ENCODE assay signal across 16 cellular contexts in the genomic region with DNA sequence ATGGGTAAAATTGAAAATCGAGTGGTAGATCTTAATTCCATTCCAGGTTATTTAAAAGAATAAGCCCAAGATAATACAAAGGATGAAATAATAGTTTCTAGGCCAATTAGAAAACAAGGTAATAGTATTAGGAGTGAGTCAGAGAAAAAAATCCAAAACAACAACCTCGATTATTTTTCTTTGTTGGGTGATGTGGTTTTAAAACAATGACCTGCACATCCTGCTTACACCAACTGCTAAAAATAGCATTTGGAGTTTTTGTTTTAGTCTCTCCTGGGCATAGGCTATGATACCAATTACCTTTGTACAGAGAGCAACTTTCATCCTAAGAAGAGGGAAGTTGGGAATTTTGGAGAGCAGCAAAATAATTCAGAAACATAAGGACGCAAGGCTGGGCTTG.
A peak's percentile ranks its signal among the peaks of the same experiment; 100 is the strongest.
DNase-seq lines count a peak whose midpoint lies in the region; ATAC-seq and TF ChIP-seq lines count a peak whose summit lies in the region.
"Had no signal": no experiment of that assay in that cellular context is flagged by ENCODE, and none has a peak within 500 bp of the region (broad histone marks: within the 10 kb centered on the region; RNA-seq: fewer than 3 reads in every experiment).

No MANE protein-coding gene starts in this region.

- intact Hi-C loops in psoas muscle (cut with DNase I): no loop called here

- ATAC-seq in psoas muscle: no peak
- no peak for ATAC-seq in GM19455 (IDR thresholded peaks at IDR 0.05; ENCODE audit: unreplicated experiment)
- ATAC-seq: activated CD8-positive, alpha-beta T cell treated with anti-CD3 and anti-CD28 coated beads, Interleukin-2, amount 10 ng/mL, durations not matched to agents 7 days and 5 days; activated T-cell treated with anti-CD3 and anti-CD28 coated beads, Interleukin-2, amount 50 U/mL, for 4 hours; left lobe of liver; mucosa of descending colon had no signal

- H3K36me3 ChIP-seq in psoas muscle (ENCODE audit: insufficient read depth in 1 of 2, low read depth in 1 of 2): no peaks in the 10 kb centered on the region

- DNase-seq in EL: peak; percentile 24
- DNase-seq in LHCN-M2 (ENCODE audit: low read depth): peak; percentile 52
- peak; percentile 83 for DNase-seq in dermis blood vessel endothelial cell
- no peak for DNase-seq in psoas muscle
- DNase-seq in HuH-7.5 (ENCODE audit: low spot score): no peak
- DNase-seq in NCI-H2107 treated with DMSO at 0.1 percent for 48 hours (lab: John Stamatoyannopoulos, UW; ENCODE audit: unreplicated experiment): no peak
- DNase-seq: activated CD8-positive, alpha-beta T cell treated with anti-CD3 and anti-CD28 coated beads, Interleukin-2, amount 10 ng/mL, durations not matched to agents 7 days and 5 days; activated T-cell treated with anti-CD3 and anti-CD28 coated beads, Interleukin-2, amount 50 U/mL, for 4 hours; CD4-positive, alpha-beta T cell; mucosa of descending colon; NCI-H1417; NCI-H748 treated with DMSO at 0.1 percent for 48 hours had no signal

- peak overlapping the region; percentile 7 for H3K27ac ChIP-seq in psoas muscle
- H3K27ac ChIP-seq: coronary artery, epithelial cell of prostate had no signal

- H3K4me1 ChIP-seq in psoas muscle: no peaks in the 10 kb centered on the region

- no peak for TF ChIP-seq CTCF in psoas muscle (IDR thresholded peaks at IDR 0.05)

- H3K4me3 ChIP-seq in psoas muscle: no peak overlapping the region
- H3K4me3 ChIP-seq: coronary artery, mucosa of descending colon had no signal

- peaks cover 5% of the 10 kb centered on the region for H3K9me3 ChIP-seq in psoas muscle
- H3K9me3 ChIP-seq: mucosa of descending colon had no signal

- WGBS in psoas muscle, 3 donors: 51 to 55% (median 52%) methylated on average over 3 of the region's 3 CpGs

- no peaks in the 10 kb centered on the region for H3K27me3 ChIP-seq in psoas muscle (ENCODE audit: insufficient read depth in 3 of 3, low read length in 2 of 3)

Comparison
In these comparisons a context has a peak if more than half of its experiments do, and no peak if none do; other contexts are left out.
1. DNase-seq: peak in EL (single experiment), LHCN-M2 (single experiment) and dermis blood vessel endothelial cell (single experiment); none in psoas muscle (0 of 2), HuH-7.5 (single experiment) and NCI-H2107 treated with DMSO at 0.1 percent for 48 hours (single experiment).